In the genomic region with DNA sequence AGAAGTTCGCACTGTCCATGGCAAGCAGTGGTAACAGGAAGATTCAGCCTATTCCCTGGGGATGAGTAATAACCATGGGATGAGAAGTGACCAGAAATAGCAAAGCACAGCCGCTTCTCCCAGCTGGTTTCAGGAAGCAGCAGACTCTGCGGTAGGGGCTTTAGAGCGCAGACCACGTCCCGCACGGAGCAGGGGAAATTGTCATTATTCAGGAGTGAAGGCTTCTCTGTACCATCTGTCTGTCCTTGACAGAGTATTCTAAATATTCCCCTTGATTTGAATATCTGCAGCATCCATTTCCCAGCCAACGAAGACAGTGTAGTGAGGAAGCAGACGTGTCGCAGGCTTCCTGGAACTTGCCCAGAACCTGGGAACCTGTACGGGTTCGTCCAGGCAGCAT, we compare ENCODE assay signal across 18 cellular contexts.
DNase-seq lines count a peak whose midpoint lies in the region; ATAC-seq and TF ChIP-seq lines count a peak whose summit lies in the region.
"Had no signal": no experiment of that assay in that cellular context is flagged by ENCODE, and none has a peak within 500 bp of the region (broad histone marks: within the 10 kb centered on the region; RNA-seq: fewer than 3 reads in every experiment).

No MANE protein-coding gene starts in this region.

- TF ChIP-seq CTCF in heart left ventricle (IDR thresholded peaks at IDR 0.05), result no peak
- no peak for TF ChIP-seq CTCF in brain (conservative IDR thresholded peaks at IDR 0.05)
- no peak for TF ChIP-seq CTCF in upper lobe of right lung (IDR thresholded peaks at IDR 0.05)

- no peaks in the 10 kb centered on the region for H3K4me1 ChIP-seq in heart left ventricle
- H3K4me1 ChIP-seq in upper lobe of right lung, result no peaks in the 10 kb centered on the region
- H3K4me1 ChIP-seq: ascending aorta, pancreas had no signal

- no peaks in the 10 kb centered on the region for H3K4me1 Mint-ChIP-seq in brain
- H3K4me1 Mint-ChIP-seq in activated T-cell treated with anti-CD3 and anti-CD28 coated beads, Interleukin-2, amount 50 U/mL, for 72 hours (ENCODE audit: low read depth), result no peaks in the 10 kb centered on the region
- H3K4me1 Mint-ChIP-seq: activated B cell treated with CpG ODN at 0.5 μM for 24 hours had no signal

- intact Hi-C loops in heart left ventricle (cut with DNase I) (loop anchor here in 2 of 10 donors (5.0 kb wide), 2 partner anchors 58 to 87 kb away; no protein-coding TSS in a partner anchor), cardiac septum (cut with DNase I) (no loop called here), upper lobe of right lung (cut with DNase I) (no loop called here)

- H3K4me3 ChIP-seq in heart left ventricle, result no peak overlapping the region
- H3K4me3 ChIP-seq in upper lobe of right lung, result no peak overlapping the region
- H3K4me3 ChIP-seq: ascending aorta, mucosa of descending colon, pancreas had no signal

- no peaks in the 10 kb centered on the region for H3K27me3 Mint-ChIP-seq in brain
- peaks cover 41% of the 10 kb centered on the region for H3K27me3 Mint-ChIP-seq in activated T-cell treated with anti-CD3 and anti-CD28 coated beads, Interleukin-2, amount 50 U/mL, for 72 hours (ENCODE audit: low read depth)

- H3K27ac Mint-ChIP-seq in brain, result peak overlapping the region in 3 of 5 experiments; percentile 39 to 85 (median 82)
- H3K27ac Mint-ChIP-seq in activated T-cell treated with anti-CD3 and anti-CD28 coated beads, Interleukin-2, amount 50 U/mL, for 72 hours, result no peak overlapping the region
- H3K27ac Mint-ChIP-seq: activated B cell treated with CpG ODN at 0.5 μM for 24 hours had no signal

- H3K36me3 ChIP-seq in heart left ventricle (no peaks in the 10 kb centered on the region), upper lobe of right lung (no peaks in the 10 kb centered on the region)
- H3K36me3 ChIP-seq: ascending aorta, pancreas had no signal

- DNase-seq in heart left ventricle (peak in 2 of 5 donors; percentile 27 to 44), cardiac septum (ENCODE audit: low spot score) (no peak), NCI-H82 (lab: John Stamatoyannopoulos, UW) (no peak), HK-2 (ENCODE audit: unreplicated experiment) (no peak), upper lobe of right lung (no peak)
- no peak for DNase-seq in activated T-cell treated with anti-CD3 and anti-CD28 coated beads, Interleukin-2, amount 50 U/mL, for 72 hours
- DNase-seq: activated B cell treated with CpG ODN at 0.5 μM for 24 hours; Calu3; effector CD8-positive, alpha-beta T cell; foreskin keratinocyte; mucosa of descending colon; NCI-H2081; NCI-H526 treated with DMSO at 0.1 percent for 48 hours; pancreas; stimulated activated CD4-positive, alpha-beta T cell treated with anti-CD3 and anti-CD28 coated beads, Interleukin-15, amount 100 ng/mL, for 24 hours had no signal

- H3K4me3 Mint-ChIP-seq in brain, result no peak overlapping the region
- H3K4me3 Mint-ChIP-seq in activated T-cell treated with anti-CD3 and anti-CD28 coated beads, Interleukin-2, amount 50 U/mL, for 72 hours, result no peak overlapping the region
- H3K4me3 Mint-ChIP-seq: activated B cell treated with CpG ODN at 0.5 μM for 24 hours had no signal

- H3K27ac ChIP-seq in heart left ventricle (peak overlapping the region in 7 of 12 donors; percentile 6 to 51 (median 27)), layer of hippocampus (ENCODE audit: low read depth, low read length) (peak overlapping the region; percentile 12), upper lobe of right lung (no peak overlapping the region)
- H3K27ac ChIP-seq: ascending aorta, foreskin keratinocyte, pancreas had no signal

- no peak for TF ChIP-seq POLR2A in heart left ventricle (IDR thresholded peaks at IDR 0.05)

- H3K9me3 ChIP-seq in heart left ventricle (peaks cover 0 to 8% (median 0%) of the 10 kb centered on the region in 12 donors), upper lobe of right lung (no peaks in the 10 kb centered on the region)
- H3K9me3 ChIP-seq: mucosa of descending colon, pancreas had no signal

- H3K27me3 ChIP-seq in heart left ventricle (no peaks in the 10 kb centered on the region), layer of hippocampus (ENCODE audit: control insufficient read depth, insufficient read depth, low read length) (no peaks in the 10 kb centered on the region), upper lobe of right lung (no peaks in the 10 kb centered on the region)
- H3K27me3 ChIP-seq: ascending aorta, foreskin keratinocyte, pancreas had no signal

- 20 to 58% (median 42%) methylated on average over 12 of the region's 12 CpGs for WGBS in heart left ventricle, 4 donors

- H3K9me3 Mint-ChIP-seq in brain, result peaks cover 12 to 21% (median 15%) of the 10 kb centered on the region in 5 experiments
- H3K9me3 Mint-ChIP-seq in activated T-cell treated with anti-CD3 and anti-CD28 coated beads, Interleukin-2, amount 50 U/mL, for 72 hours, result peaks cover 0 to 2% of the 10 kb centered on the region in 2 donors

- ATAC-seq in heart left ventricle (peak in 2 of 4 donors; percentile 56 to 75), upper lobe of right lung (no peak)
- no peak for ATAC-seq in activated T-cell treated with anti-CD3 and anti-CD28 coated beads, Interleukin-2, amount 50 U/mL, for 72 hours (replicated peaks in 1 of 2)
- ATAC-seq: foreskin keratinocyte, mucosa of descending colon, pancreas had no signal

- no peaks in the 10 kb centered on the region for H3K36me3 Mint-ChIP-seq in brain
- no peaks in the 10 kb centered on the region for H3K36me3 Mint-ChIP-seq in activated T-cell treated with anti-CD3 and anti-CD28 coated beads, Interleukin-2, amount 50 U/mL, for 72 hours (ENCODE audit: insufficient read depth in 2 of 2)
